In genomic region chr6:113857565-113858066, GRCh38 we compare ENCODE assay signal across 8 cellular contexts. TPM values are rescaled to one million over a fixed set of nuclear protein-coding genes. Genes with fewer than 3 reads are reported as not detected.
DNase-seq lines count a peak whose midpoint lies in the region; ATAC-seq and TF ChIP-seq lines count a peak whose summit lies in the region.

No MANE protein-coding gene starts in this region.

- ATAC-seq in natural killer cell: no peak

- TF ChIP-seq CTCF in HEK293 (tag by site-specific recombination; IDR thresholded peaks at IDR 0.05) (no peak), ascending aorta (IDR thresholded peaks at IDR 0.05) (no peak), natural killer cell (IDR thresholded peaks at IDR 0.05) (no peak)

- peaks cover 34 to 46% of the 10 kb centered on the region in 2 donors for H3K27me3 Mint-ChIP-seq in natural killer cell (ENCODE audit: low read depth in 2 of 2)

- peaks cover 8% of the 10 kb centered on the region for H3K9me3 ChIP-seq in BLaER1
- no peaks in the 10 kb centered on the region for H3K9me3 ChIP-seq in HEK293 (ENCODE audit: control insufficient read depth, insufficient read depth, low read depth, low read length)
- no peaks in the 10 kb centered on the region for H3K9me3 ChIP-seq in ascending aorta
- no peaks in the 10 kb centered on the region for H3K9me3 ChIP-seq in iPS-20b (ENCODE audit: insufficient read depth, low read depth, low read length)

- H4K20me1 ChIP-seq in BLaER1: peaks cover 38% of the 10 kb centered on the region

- H3K4me2 ChIP-seq in BLaER1: 0 out of 2 replicates have a peak overlapping the region, but pooled peaks have one; percentile 96

- CTCF ChIA-PET in HEK293 (lab: Yijun Ruan, JAX): interaction anchor here (0.6 to 3.6 kb wide), 12 partner anchors 11 to 1074 kb away, joined by 3 to 29 read pairs (median 6); no protein-coding TSS in a partner anchor

- H3K27ac Mint-ChIP-seq in natural killer cell: no peak overlapping the region

- H3K9me3 Mint-ChIP-seq in natural killer cell: peaks cover 0 to 7% of the 10 kb centered on the region in 2 donors

- H3K36me3 ChIP-seq in BLaER1 (0 out of 2 replicates have a peak, but pooled peaks cover 5% of the 10 kb centered on the region), HEK293 (ENCODE audit: control insufficient read depth in 2 of 2, insufficient read depth in 1 of 2, low read length in 2 of 2) (peaks cover 0 to 20% of the 10 kb centered on the region in 2 experiments; a peak in 1 of 3 replicates), ascending aorta (no peaks in the 10 kb centered on the region), iPS-20b (ENCODE audit: insufficient read depth, low read depth, low read length) (peaks cover 24% of the 10 kb centered on the region)

- POLR2A ChIA-PET in HEK293 (lab: Yijun Ruan, JAX): interaction anchor here (0.6 to 2.9 kb wide), 16 partner anchors 10 to 737 kb away, joined by 3 to 19 read pairs (median 6); no protein-coding TSS in a partner anchor

- intact Hi-C loops in ascending aorta (cut with DNase I): loop anchor here (2.0 to 5.0 kb wide), 5 partner anchors 205 to 980 kb away; no protein-coding TSS in a partner anchor
- intact Hi-C loops in natural killer cell (cut with micrococcal nuclease): loop anchor here (2.0 to 5.0 kb wide), 2 partner anchors 550 to 1677 kb away; no protein-coding TSS in a partner anchor

- H3K4me1 Mint-ChIP-seq in natural killer cell: peaks cover 5 to 6% of the 10 kb centered on the region in 2 donors

- DNase-seq in ascending aorta (ENCODE audit: low spot score in 2 of 2) (peak in 1 of 2 donors; percentile 65), substantia nigra (lab: John Stamatoyannopoulos, UW) (peak in 20 of 49 donors; percentile 3 to 65 (median 28)), natural killer cell (no peak), NCI-H2107 (lab: John Stamatoyannopoulos, UW) (no peak), dermis blood vessel endothelial cell (no peak)

- no peak overlapping the region for H3K4me3 Mint-ChIP-seq in natural killer cell

- peaks cover 7% of the 10 kb centered on the region for H3K36me3 Mint-ChIP-seq in natural killer cell

- H3K27me3 ChIP-seq in BLaER1: peaks cover 75% of the 10 kb centered on the region
- H3K27me3 ChIP-seq in ascending aorta: no peaks in the 10 kb centered on the region
- peaks cover 39% of the 10 kb centered on the region for H3K27me3 ChIP-seq in iPS-20b (ENCODE audit: insufficient read depth, low read length)

- H3K4me3 ChIP-seq in BLaER1: peak overlapping the region; percentile 82
- H3K4me3 ChIP-seq in HEK293 (ENCODE audit: low read depth, low read length): peak overlapping the region; percentile 66
- H3K4me3 ChIP-seq in ascending aorta: peak overlapping the region; percentile 58 to 70
- H3K4me3 ChIP-seq in iPS-20b (ENCODE audit: low read length): peak overlapping the region; percentile 96

- H3K9ac ChIP-seq in BLaER1 (peak overlapping the region; percentile 97), iPS-20b (ENCODE audit: low read depth, low read length) (peak overlapping the region; percentile 100)

- H3K4me1 ChIP-seq in BLaER1 (peaks cover 33% of the 10 kb centered on the region), HEK293 (ENCODE audit: control insufficient read depth, insufficient read depth, low read length) (no peaks in the 10 kb centered on the region), ascending aorta (peaks cover 0 to 5% of the 10 kb centered on the region in 2 donors), iPS-20b (ENCODE audit: insufficient read depth, low read length) (no peaks in the 10 kb centered on the region)

- H3K27ac ChIP-seq in BLaER1: peak overlapping the region; percentile 96
- peak overlapping the region; percentile 99 for H3K27ac ChIP-seq in HEK293 (ENCODE audit: extremely low read depth, low read depth, low read length)
- H3K27ac ChIP-seq in ascending aorta: peak overlapping the region; percentile 86 to 89
- H3K27ac ChIP-seq in iPS-20b (ENCODE audit: low read length): peak overlapping the region; percentile 90
- peak overlapping the region; percentile 89 for H3K27ac ChIP-seq in substantia nigra (ENCODE audit: low read depth, low read length, poor library complexity, severe bottlenecking)

TF ChIP-seq in HEK293, 187 proteins besides CTCF, POLR2A, EP300 and RAD21:
- TF ChIP-seq ZSCAN16 (tag by site-specific recombination; IDR thresholded peaks at IDR 0.05) (no peak), ZNF341 (tag by site-specific recombination; IDR thresholded peaks at IDR 0.05; ENCODE audit: low read depth) (peak; percentile 29; the same call in 1 of the 2 replicates), ZNF157 (tag by site-specific recombination; IDR thresholded peaks at IDR 0.05) (no peak), GLI2 (tag by site-specific recombination; IDR thresholded peaks at IDR 0.05; ENCODE audit: borderline replicate concordance, low read depth) (no peak), HOXD13 (CRISPR knock-in tag; IDR thresholded peaks at IDR 0.05; ENCODE audit: borderline replicate concordance) (0 out of 2 replicates have a peak, but pooled peaks have one; percentile 12), ZNF501 (tag by site-specific recombination; IDR thresholded peaks at IDR 0.05) (no peak)
- TF ChIP-seq, protein P1, sequence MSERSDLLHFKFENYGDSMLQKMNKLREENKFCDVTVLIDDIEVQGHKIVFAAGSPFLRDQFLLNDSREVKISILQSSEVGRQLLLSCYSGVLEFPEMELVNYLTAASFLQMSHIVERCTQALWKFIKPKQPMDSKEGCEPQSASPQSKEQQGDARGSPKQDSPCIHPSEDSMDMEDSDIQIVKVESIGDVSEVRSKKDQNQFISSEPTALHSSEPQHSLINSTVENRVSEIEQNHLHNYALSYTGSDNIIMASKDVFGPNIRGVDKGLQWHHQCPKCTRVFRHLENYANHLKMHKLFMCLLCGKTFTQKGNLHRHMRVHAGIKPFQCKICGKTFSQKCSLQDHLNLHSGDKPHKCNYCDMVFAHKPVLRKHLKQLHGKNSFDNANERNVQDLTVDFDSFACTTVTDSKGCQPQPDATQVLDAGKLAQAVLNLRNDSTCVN (tag by site-specific recombination; optimal IDR thresholded peaks at IDR 0.05): no peak
- TF ChIP-seq, protein P2, sequence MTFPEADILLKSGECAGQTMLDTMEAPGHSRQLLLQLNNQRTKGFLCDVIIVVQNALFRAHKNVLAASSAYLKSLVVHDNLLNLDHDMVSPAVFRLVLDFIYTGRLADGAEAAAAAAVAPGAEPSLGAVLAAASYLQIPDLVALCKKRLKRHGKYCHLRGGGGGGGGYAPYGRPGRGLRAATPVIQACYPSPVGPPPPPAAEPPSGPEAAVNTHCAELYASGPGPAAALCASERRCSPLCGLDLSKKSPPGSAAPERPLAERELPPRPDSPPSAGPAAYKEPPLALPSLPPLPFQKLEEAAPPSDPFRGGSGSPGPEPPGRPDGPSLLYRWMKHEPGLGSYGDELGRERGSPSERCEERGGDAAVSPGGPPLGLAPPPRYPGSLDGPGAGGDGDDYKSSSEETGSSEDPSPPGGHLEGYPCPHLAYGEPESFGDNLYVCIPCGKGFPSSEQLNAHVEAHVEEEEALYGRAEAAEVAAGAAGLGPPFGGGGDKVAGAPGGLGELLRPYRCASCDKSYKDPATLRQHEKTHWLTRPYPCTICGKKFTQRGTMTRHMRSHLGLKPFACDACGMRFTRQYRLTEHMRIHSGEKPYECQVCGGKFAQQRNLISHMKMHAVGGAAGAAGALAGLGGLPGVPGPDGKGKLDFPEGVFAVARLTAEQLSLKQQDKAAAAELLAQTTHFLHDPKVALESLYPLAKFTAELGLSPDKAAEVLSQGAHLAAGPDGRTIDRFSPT (tag by site-specific recombination; IDR thresholded peaks at IDR 0.05): no peak

RNA-seq across cellular contexts. Expression of gene MARCKS, which starts 0.5 kb away (rescaled TPM):
- total RNA-seq in ascending aorta (42.7 TPM), natural killer cell (1 to 10 TPM; 2.1 to 9.2 (median 8.6) TPM), dermis blood vessel endothelial cell (311 and 333 TPM in 2 replicates)
